10 cellular contexts compared by ENCODE assay signal in genomic region chr16:68640972-68641371, GRCh38. TPM values are rescaled to one million over a fixed set of nuclear protein-coding genes. Genes with fewer than 3 reads are reported as not detected.
DNase-seq lines count a peak whose midpoint lies in the region; ATAC-seq, FAIRE-seq and TF ChIP-seq lines count a peak whose summit lies in the region.
"Had no signal": no experiment of that assay in that cellular context is flagged by ENCODE, and none has a peak within 500 bp of the region (broad histone marks: within the 10 kb centered on the region; RNA-seq: fewer than 3 reads in every experiment).

No MANE protein-coding gene starts in this region.

- CTCF ChIA-PET in A549 (lab: Yijun Ruan, JAX) = interaction anchor here (0.6 kb wide), 1 partner anchor 1810 kb away, joined by 3 read pairs; no protein-coding TSS in a partner anchor

- intact Hi-C loops in right cardiac atrium (cut with DNase I) = no loop called here

- peak overlapping the region; percentile 66 for H3K27ac Mint-ChIP-seq in HFFc6

- H3K4me2 ChIP-seq in A549 = no peak overlapping the region

- no peak overlapping the region for H3K4me3 ChIP-seq in A549
- H3K4me3 ChIP-seq in right cardiac atrium (ENCODE audit: low read length) = no peak overlapping the region
- H3K4me3 ChIP-seq: uterus had no signal

- H3K9me3 Mint-ChIP-seq in HFFc6 = no peaks in the 10 kb centered on the region

- WGBS in A549 (ENCODE audit: missing lambda C conversion rate) = 28% methylated on average over 3 of the region's 3 CpGs
- WGBS in right cardiac atrium = 62% methylated on average over 3 of the region's 3 CpGs

- peaks cover 25% of the 10 kb centered on the region for H3K4me1 Mint-ChIP-seq in HFFc6 (ENCODE audit: low read depth)

- DNase-seq in A549 (ENCODE audit: low read depth in 1 of 2, low spot score in 1 of 2) (peak in 1 of 2 experiments; percentile 45), HFFc6 (peak; percentile 63), astrocyte of the hippocampus (ENCODE audit: low read depth, low spot score) (peak; percentile 41), iris pigment epithelial cell (ENCODE audit: low read depth) (peak; percentile 61), HTR-8/SVneo (ENCODE audit: insufficient read length, low spot score) (no peak), right cardiac atrium (no peak)
- DNase-seq in activated effector memory CD4-positive, alpha-beta T cell treated with Interleukin-2 at 50 U/mL for 16 hours = no peak
- DNase-seq: uterus had no signal

- ATAC-seq in A549 = peak; percentile 30 to 43; a peak in 3 of 6 replicates
- ATAC-seq in right cardiac atrium = no peak
- no peak for ATAC-seq in HG03442 (IDR thresholded peaks at IDR 0.05; ENCODE audit: unreplicated experiment)

- H3K27me3 Mint-ChIP-seq in HFFc6 (ENCODE audit: insufficient read depth) = peaks cover 33% of the 10 kb centered on the region

- H3K36me3 Mint-ChIP-seq in HFFc6 (ENCODE audit: low read depth) = no peaks in the 10 kb centered on the region; the same call in 1 of the 2 replicates

- TF ChIP-seq POLR2A in A549 (IDR thresholded peaks at IDR 0.05; ENCODE audit: low read length) = no peak

- peak overlapping the region in 1 of 2 experiments; percentile 22; a peak in 1 of 6 replicates for H3K27ac ChIP-seq in A549
- no peak overlapping the region for H3K27ac ChIP-seq in right cardiac atrium (ENCODE audit: low read length)
- H3K27ac ChIP-seq: parathyroid adenoma, uterus had no signal

- H3K4me3 Mint-ChIP-seq in HFFc6 = no peak overlapping the region

- TF ChIP-seq RAD21 in A549 (conservative IDR thresholded peaks at IDR 0.05 in 1 of 2, IDR thresholded peaks at IDR 0.05 in 1 of 2) = no peak

- TF ChIP-seq EP300 in A549 (IDR thresholded peaks at IDR 0.05) = no peak

- POLR2A ChIA-PET in A549 (lab: Yijun Ruan, JAX) = no interaction called here

- no peaks in the 10 kb centered on the region for H3K27me3 ChIP-seq in right cardiac atrium (ENCODE audit: control insufficient read depth, insufficient read depth)
- H3K27me3 ChIP-seq: uterus had no signal

- H3K4me1 ChIP-seq in A549 = peaks cover 24% of the 10 kb centered on the region
- no peaks in the 10 kb centered on the region for H3K4me1 ChIP-seq in right cardiac atrium (ENCODE audit: control insufficient read depth, insufficient read depth, low read length)

- FAIRE-seq in A549 (lab: Jason Lieb, UNC) (no peak), HTR-8/SVneo (lab: Jason Lieb, UNC) (no peak)

- H3K9me3 ChIP-seq in A549 = peaks cover 8% of the 10 kb centered on the region; the same call in 2 of the 3 replicates
- H3K9me3 ChIP-seq in right cardiac atrium (ENCODE audit: control insufficient read depth, low read length) = no peaks in the 10 kb centered on the region
- H3K9me3 ChIP-seq: uterus had no signal

- TF ChIP-seq CTCF in A549 (IDR thresholded peaks at IDR 0.05) (no peak), HFFc6 (IDR thresholded peaks at IDR 0.05) (no peak)

TF ChIP-seq in A549, 52 proteins besides CTCF, POLR2A, EP300 and RAD21 (continues in another document):
- TF ChIP-seq CEBPB (IDR thresholded peaks at IDR 0.05) = no peak
- no peak for TF ChIP-seq EHF (CRISPR knock-in tag; IDR thresholded peaks at IDR 0.05)
- TF ChIP-seq ELK1 (IDR thresholded peaks at IDR 0.05; ENCODE audit: low read depth, low read length) = no peak
- no peak for TF ChIP-seq KDM5A (IDR thresholded peaks at IDR 0.05)
- TF ChIP-seq FOSB (CRISPR knock-in tag; IDR thresholded peaks at IDR 0.05) = no peak
- TF ChIP-seq HOXB13 (CRISPR knock-in tag; IDR thresholded peaks at IDR 0.05; ENCODE audit: low read depth) = no peak
- TF ChIP-seq, protein P1, sequence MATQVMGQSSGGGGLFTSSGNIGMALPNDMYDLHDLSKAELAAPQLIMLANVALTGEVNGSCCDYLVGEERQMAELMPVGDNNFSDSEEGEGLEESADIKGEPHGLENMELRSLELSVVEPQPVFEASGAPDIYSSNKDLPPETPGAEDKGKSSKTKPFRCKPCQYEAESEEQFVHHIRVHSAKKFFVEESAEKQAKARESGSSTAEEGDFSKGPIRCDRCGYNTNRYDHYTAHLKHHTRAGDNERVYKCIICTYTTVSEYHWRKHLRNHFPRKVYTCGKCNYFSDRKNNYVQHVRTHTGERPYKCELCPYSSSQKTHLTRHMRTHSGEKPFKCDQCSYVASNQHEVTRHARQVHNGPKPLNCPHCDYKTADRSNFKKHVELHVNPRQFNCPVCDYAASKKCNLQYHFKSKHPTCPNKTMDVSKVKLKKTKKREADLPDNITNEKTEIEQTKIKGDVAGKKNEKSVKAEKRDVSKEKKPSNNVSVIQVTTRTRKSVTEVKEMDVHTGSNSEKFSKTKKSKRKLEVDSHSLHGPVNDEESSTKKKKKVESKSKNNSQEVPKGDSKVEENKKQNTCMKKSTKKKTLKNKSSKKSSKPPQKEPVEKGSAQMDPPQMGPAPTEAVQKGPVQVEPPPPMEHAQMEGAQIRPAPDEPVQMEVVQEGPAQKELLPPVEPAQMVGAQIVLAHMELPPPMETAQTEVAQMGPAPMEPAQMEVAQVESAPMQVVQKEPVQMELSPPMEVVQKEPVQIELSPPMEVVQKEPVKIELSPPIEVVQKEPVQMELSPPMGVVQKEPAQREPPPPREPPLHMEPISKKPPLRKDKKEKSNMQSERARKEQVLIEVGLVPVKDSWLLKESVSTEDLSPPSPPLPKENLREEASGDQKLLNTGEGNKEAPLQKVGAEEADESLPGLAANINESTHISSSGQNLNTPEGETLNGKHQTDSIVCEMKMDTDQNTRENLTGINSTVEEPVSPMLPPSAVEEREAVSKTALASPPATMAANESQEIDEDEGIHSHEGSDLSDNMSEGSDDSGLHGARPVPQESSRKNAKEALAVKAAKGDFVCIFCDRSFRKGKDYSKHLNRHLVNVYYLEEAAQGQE (IDR thresholded peaks at IDR 0.05) = no peak
- TF ChIP-seq NR3C1 (IDR thresholded peaks at IDR 0.05) = no peak
- no peak for TF ChIP-seq KDM1A (IDR thresholded peaks at IDR 0.05; ENCODE audit: low read depth)
- no peak for TF ChIP-seq USF2 (IDR thresholded peaks at IDR 0.05)
- no peak for TF ChIP-seq GATA3 (IDR thresholded peaks at IDR 0.05; ENCODE audit: borderline replicate concordance)
- no peak for TF ChIP-seq ATOH8 (CRISPR knock-in tag; IDR thresholded peaks at IDR 0.05; ENCODE audit: low read depth)
- TF ChIP-seq, protein P2, sequence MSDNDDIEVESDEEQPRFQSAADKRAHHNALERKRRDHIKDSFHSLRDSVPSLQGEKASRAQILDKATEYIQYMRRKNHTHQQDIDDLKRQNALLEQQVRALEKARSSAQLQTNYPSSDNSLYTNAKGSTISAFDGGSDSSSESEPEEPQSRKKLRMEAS (IDR thresholded peaks at IDR 0.05) = no peak
- no peak for TF ChIP-seq HMGXB4 (CRISPR knock-in tag; IDR thresholded peaks at IDR 0.05; ENCODE audit: borderline replicate concordance)

RNA-seq across cellular contexts. Expression of gene CDH3, which starts 4.1 kb away (rescaled TPM):
- polyA plus RNA-seq in A549 (2011; rRNA removed) (0.25 and 0.61 TPM in 2 replicates), A549 (2017; fragmentation: RNase III; extraction: RNeasy Plus Mini Kit Qiagen cat#74134 plus additional on column Dnase treatment) (0.08 to 0.34 TPM (median 0.13 TPM) in 3 replicates), right cardiac atrium (0.09 TPM)
- 0.07 and 0.18 TPM in 2 replicates for polyA plus RNA-seq in A549 (2012; cell fraction: cytosol; rRNA removed)
- 0.26 and 0.47 TPM in 2 replicates for polyA plus RNA-seq in A549 (2012; cell fraction: nucleus; rRNA removed)
- polyA minus RNA-seq in A549 (2011; rRNA and poly(A)+ RNA removed) = 0.34 and 0.41 TPM in 2 replicates
- under 1 TPM in 4 of 6 experiments, not detected in 2; 0.10 to 0.36 (median 0.13) TPM for total RNA-seq in HFFc6 (2021; fragmentation: NEBNext Ultra II Directional; extraction: Animal tissue kit (Norgen Biotek cat#: 25700))
- under 1 TPM in 3 of 4 donors, not detected in 1; 0.14 to 0.29 (median 0.25) TPM for total RNA-seq in right cardiac atrium

Comparison
In these comparisons a context has a peak if more than half of its experiments do, and no peak if none do; other contexts are left out.
1. ATAC-seq: peak in A549 (2 of 2); none in right cardiac atrium (0 of 2) and HG03442 (single experiment).
2. DNase-seq: peak in HFFc6 (single experiment), astrocyte of the hippocampus (single experiment) and iris pigment epithelial cell (single experiment); none in activated effector memory CD4-positive, alpha-beta T cell treated with Interleukin-2 at 50 U/mL for 16 hours (single experiment), HTR-8/SVneo (single experiment) and right cardiac atrium (0 of 3).